In genomic region chr2:29617351-29617750, GRCh38 we compare ENCODE assay signal across 28 cellular contexts.
"Had no signal": no experiment of that assay in that cellular context is flagged by ENCODE, and none has a peak within 500 bp of the region (broad histone marks: within the 10 kb centered on the region; RNA-seq: fewer than 3 reads in every experiment).

No MANE protein-coding gene starts in this region.

- H3K27ac ChIP-seq: neutrophil, ovary, parathyroid adenoma, psoas muscle, right lobe of liver, sigmoid colon, stomach, thoracic aorta, thyroid gland, tibial nerve, upper lobe of left lung, vagina had no signal

- H3K4me1 ChIP-seq: parathyroid adenoma, psoas muscle, sigmoid colon, tibial nerve, upper lobe of left lung, vagina had no signal

- H3K27me3 ChIP-seq: neutrophil, ovary, right lobe of liver, sigmoid colon, thyroid gland, tibial nerve, upper lobe of left lung, vagina had no signal

- H3K4me3 Mint-ChIP-seq: naive B cell; naive thymus-derived CD8-positive, alpha-beta T cell; natural killer cell treated with Interleukin-12 subunit alpha and Interleukin-12 subunit beta and Interleukin-15 and Interleukin-18, amount 100 ng/mL, for 72 hours; nephron progenitor cell; neural crest cell; stimulated activated naive B cell treated with anti-CD40 and anti-IgM and Interleukin-4, amounts not matched to agents 10 μg/mL and 1 μg/mL and 100 μg/mL, for 72 hours; stimulated activated naive CD8-positive, alpha-beta T cell treated with anti-CD3 and anti-CD28 coated beads, Interleukin-15, Interleukin-2, amounts not matched to agents 100 ng/mL and 50 ng/mL, for 24 hours had no signal

- DNase-seq: naive B cell; naive thymus-derived CD8-positive, alpha-beta T cell; nephron progenitor cell; nucleus accumbens; ovary; posterior cingulate gyrus; psoas muscle; right cardiac atrium; right lobe of liver; sigmoid colon; stimulated activated CD4-positive, alpha-beta T cell treated with anti-CD3 and anti-CD28 coated beads, Interleukin-15, amount 100 ng/mL, for 24 hours; stimulated activated CD4-positive, alpha-beta T cell treated with anti-CD3 and anti-CD28 coated beads, Interleukin-4, amount 100 ng/mL, for 1 hour; stimulated activated CD4-positive, alpha-beta T cell treated with anti-CD3 and anti-CD28 coated beads, Interleukin-4, amount 100 ng/mL, for 4 hours; stimulated activated CD8-positive, alpha-beta memory T cell treated with anti-CD3 and anti-CD28 coated beads, Interleukin-4, amount 100 ng/mL, for 48 hours; stimulated activated naive B cell treated with anti-CD40 and anti-IgM and Interleukin-4, amounts not matched to agents 10 μg/mL and 1 μg/mL and 100 μg/mL, for 72 hours; stimulated activated naive CD4-positive, alpha-beta T cell treated with Interleukin-2 at 50 U/mL for 16 hours; stomach; thyroid gland; upper lobe of left lung had no signal

- H3K36me3 ChIP-seq: neutrophil, ovary, right lobe of liver, sigmoid colon, stomach, thoracic aorta, thyroid gland, tibial nerve, upper lobe of left lung, vagina had no signal

- H3K9me3 ChIP-seq: neutrophil, ovary, psoas muscle, right lobe of liver, sigmoid colon, stomach, thoracic aorta, thyroid gland, tibial nerve, upper lobe of left lung, vagina had no signal

- H3K27ac Mint-ChIP-seq: naive B cell; naive thymus-derived CD8-positive, alpha-beta T cell; natural killer cell treated with Interleukin-12 subunit alpha and Interleukin-12 subunit beta and Interleukin-15 and Interleukin-18, amount 100 ng/mL, for 72 hours; progenitor cell of endocrine pancreas; stimulated activated naive B cell treated with anti-CD40 and anti-IgM and Interleukin-4, amounts not matched to agents 10 μg/mL and 1 μg/mL and 100 μg/mL, for 72 hours; stimulated activated naive CD8-positive, alpha-beta T cell treated with anti-CD3 and anti-CD28 coated beads, Interleukin-15, Interleukin-2, amounts not matched to agents 100 ng/mL and 50 ng/mL, for 24 hours had no signal

- H3K9me3 Mint-ChIP-seq: natural killer cell treated with Interleukin-12 subunit alpha and Interleukin-12 subunit beta and Interleukin-15 and Interleukin-18, amount 100 ng/mL, for 72 hours; nephron progenitor cell; stimulated activated naive CD8-positive, alpha-beta T cell treated with anti-CD3 and anti-CD28 coated beads, Interleukin-15, Interleukin-2, amounts not matched to agents 100 ng/mL and 50 ng/mL, for 24 hours had no signal

- H3K36me3 Mint-ChIP-seq: naive B cell; naive thymus-derived CD8-positive, alpha-beta T cell; natural killer cell treated with Interleukin-12 subunit alpha and Interleukin-12 subunit beta and Interleukin-15 and Interleukin-18, amount 100 ng/mL, for 72 hours had no signal

- H3K4me1 Mint-ChIP-seq: naive B cell; naive thymus-derived CD8-positive, alpha-beta T cell; neural crest cell; stimulated activated naive B cell treated with anti-CD40 and anti-IgM and Interleukin-4, amounts not matched to agents 10 μg/mL and 1 μg/mL and 100 μg/mL, for 72 hours had no signal

- H3K9ac ChIP-seq: parathyroid adenoma had no signal

- H2AFZ ChIP-seq: parathyroid adenoma had no signal

- H3K79me2 ChIP-seq: parathyroid adenoma had no signal

- H3K4me3 ChIP-seq: ovary, psoas muscle, right lobe of liver, sigmoid colon, stomach, thoracic aorta, thyroid gland, tibial nerve, upper lobe of left lung, vagina had no signal
